Comparison of ENCODE assay signal across 1 cellular context in genomic region chr10:123451607-123452245, GRCh38.
TF ChIP-seq lines count a peak whose summit lies in the region.

No MANE protein-coding gene starts in this region.

TF ChIP-seq in SK-N-SH, 30 proteins besides CTCF, POLR2A, EP300 and RAD21 (continued from another document):
- no peak for TF ChIP-seq EZH2phosphoT487 (IDR thresholded peaks at IDR 0.05; ENCODE audit: borderline replicate concordance, low read depth)
- TF ChIP-seq RFX5 (IDR thresholded peaks at IDR 0.05; ENCODE audit: low read length), result no peak
- no peak for TF ChIP-seq FOSL2 (IDR thresholded peaks at IDR 0.05; ENCODE audit: borderline replicate concordance, low read depth)
- TF ChIP-seq USF1 (IDR thresholded peaks at IDR 0.05; ENCODE audit: borderline replicate concordance, low read depth), result no peak
- no peak for TF ChIP-seq TEAD4 (IDR thresholded peaks at IDR 0.05; ENCODE audit: borderline replicate concordance, insufficient read depth)
- no peak for TF ChIP-seq NRF1 (IDR thresholded peaks at IDR 0.05; ENCODE audit: low read depth, low read length)
- no peak for TF ChIP-seq RCOR1 (IDR thresholded peaks at IDR 0.05; ENCODE audit: low read length)
- TF ChIP-seq JUND (IDR thresholded peaks at IDR 0.05), result no peak
- TF ChIP-seq SMC3 (IDR thresholded peaks at IDR 0.05; ENCODE audit: low read depth, low read length), result no peak
- no peak for TF ChIP-seq MEF2A (IDR thresholded peaks at IDR 0.05; ENCODE audit: borderline replicate concordance, low read depth)
- TF ChIP-seq CHD2 (IDR thresholded peaks at IDR 0.05; ENCODE audit: low read length, partially characterized antibody), result no peak
- TF ChIP-seq YY1 (IDR thresholded peaks at IDR 0.05; ENCODE audit: low read depth), result no peak
